18 cellular contexts compared by ENCODE assay signal in the genomic region with DNA sequence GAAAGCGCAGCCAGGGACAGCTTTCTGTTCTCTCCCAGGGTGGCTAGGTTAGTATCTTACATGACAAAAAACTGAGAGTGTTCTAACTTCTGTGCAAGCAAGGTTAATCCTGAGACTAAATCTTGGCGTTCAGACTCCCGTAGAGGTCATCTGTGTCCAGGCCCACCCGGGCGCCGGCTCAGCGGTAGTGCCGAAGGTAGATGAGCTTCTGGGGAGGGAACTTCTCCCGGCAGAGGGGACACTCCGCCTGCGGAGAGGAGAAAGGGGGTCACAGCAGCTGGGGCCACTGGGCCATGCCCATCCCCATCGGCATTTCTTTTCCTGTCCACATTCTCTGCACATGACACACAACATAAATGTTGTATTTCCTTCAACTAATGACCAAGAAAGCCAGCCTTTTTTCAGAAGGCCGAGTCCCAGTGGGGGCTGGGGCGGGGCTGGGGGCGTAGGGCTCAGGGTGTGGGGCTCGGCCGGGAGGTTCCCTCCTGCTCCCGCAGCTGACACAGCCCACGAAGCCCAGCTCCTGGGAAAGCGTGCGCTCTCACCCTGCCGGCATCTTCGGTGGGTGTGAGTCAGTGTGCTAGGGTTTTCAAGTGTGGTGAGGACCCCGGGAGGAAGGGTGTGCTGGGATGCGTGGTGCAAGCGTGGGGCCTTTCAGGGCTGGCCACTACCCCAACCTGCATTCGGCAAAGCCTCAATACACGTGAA. TPM values are rescaled to one million over a fixed set of nuclear protein-coding genes. Genes with fewer than 3 reads are reported as not detected.
DNase-seq lines count a peak whose midpoint lies in the region; ATAC-seq and TF ChIP-seq lines count a peak whose summit lies in the region.
"Had no signal": no experiment of that assay in that cellular context is flagged by ENCODE, and none has a peak within 500 bp of the region (broad histone marks: within the 10 kb centered on the region; RNA-seq: fewer than 3 reads in every experiment).

No MANE protein-coding gene starts in this region.

- H2AK5ac ChIP-seq in mesenchymal stem cell (ENCODE audit: low read length, severe bottlenecking): peak overlapping the region; percentile 42

- no peak overlapping the region for H3K14ac ChIP-seq in mesenchymal stem cell (ENCODE audit: low read length in 2 of 2)

- H2BK120ac ChIP-seq in mesenchymal stem cell (ENCODE audit: low read depth, low read length): no peak overlapping the region

- H3K9ac ChIP-seq in GM23248 (0 out of 2 replicates have a peak overlapping the region, but pooled peaks have one; percentile 3), mesenchymal stem cell (ENCODE audit: low read length) (no peak overlapping the region), smooth muscle cell (ENCODE audit: low read depth) (no peak overlapping the region)

- WGBS in GM23248 (ENCODE audit: low coverage in 1 of 2, low lambda C conversion rate in 2 of 2, missing lambda C conversion rate in 2 of 2), 2 experiments: 68 to 77% methylated on average over 23 to 28 of the region's 28 CpGs
- 61 to 65% (median 62%) methylated on average over 12 to 28 of the region's 28 CpGs for WGBS in adrenal gland, 4 donors
- WGBS in mesenchymal stem cell: 73% methylated on average over 23 of the region's 28 CpGs
- 82% methylated on average over 28 of the region's 28 CpGs for WGBS in smooth muscle cell (ENCODE audit: low lambda C conversion rate)

- intact Hi-C loops in adrenal gland (cut with DNase I): no loop called here

- H3K27ac ChIP-seq in AG04450 (ENCODE audit: low read depth, low read length) (peak overlapping the region; percentile 39), GM23248 (0 out of 2 replicates have a peak overlapping the region, but pooled peaks have one; percentile 18), adrenal gland (peak overlapping the region; percentile 45 to 94 (median 80)), mesenchymal stem cell (ENCODE audit: low read length, poor library complexity, severe bottlenecking) (peak overlapping the region; percentile 48), smooth muscle cell (ENCODE audit: low read depth) (no peak overlapping the region)
- H3K27ac ChIP-seq: ascending aorta, coronary artery had no signal

- H4K8ac ChIP-seq in mesenchymal stem cell (ENCODE audit: low read length): peak overlapping the region; percentile 46

- H3K79me2 ChIP-seq in GM23248 (ENCODE audit: insufficient read depth) (peaks cover 33% of the 10 kb centered on the region), smooth muscle cell (ENCODE audit: low read depth) (no peaks in the 10 kb centered on the region)

- H3K9me2 ChIP-seq in GM23248 (ENCODE audit: insufficient read depth): no peaks in the 10 kb centered on the region

- H2AFZ ChIP-seq in GM23248: no peak overlapping the region
- H2AFZ ChIP-seq in mesenchymal stem cell (ENCODE audit: low read depth, low read length): no peak overlapping the region
- H2AFZ ChIP-seq in smooth muscle cell (ENCODE audit: low read depth): no peak overlapping the region

- H3K27me3 ChIP-seq in AG04450 (ENCODE audit: control insufficient read depth, insufficient read depth, low read length) (no peaks in the 10 kb centered on the region), GM23248 (replicated peaks; ENCODE audit: insufficient read depth) (no peaks in the 10 kb centered on the region), adrenal gland (no peaks in the 10 kb centered on the region), mesenchymal stem cell (ENCODE audit: control insufficient read depth in 1 of 2, insufficient read depth in 1 of 2, low read length in 2 of 2) (no peaks in the 10 kb centered on the region), smooth muscle cell (ENCODE audit: low read depth) (no peaks in the 10 kb centered on the region)
- H3K27me3 ChIP-seq: ascending aorta had no signal

- H3K36me3 ChIP-seq in GM23248 (ENCODE audit: low read depth) (peaks cover 16% of the 10 kb centered on the region), adrenal gland (replicated peaks in 1 of 2) (peaks cover 0 to 67% of the 10 kb centered on the region in 2 donors), mesenchymal stem cell (ENCODE audit: control insufficient read depth in 1 of 2, insufficient read depth in 2 of 2, low read depth in 1 of 2, low read length in 2 of 2) (peaks cover 91 to 93% of the 10 kb centered on the region in 2 experiments), smooth muscle cell (ENCODE audit: low read depth) (peaks cover 1% of the 10 kb centered on the region)

- H4K20me1 ChIP-seq in GM23248 (ENCODE audit: insufficient read depth) (no peaks in the 10 kb centered on the region), smooth muscle cell (ENCODE audit: low read depth) (peaks cover 30% of the 10 kb centered on the region)

- no peak for TF ChIP-seq POLR2A in adrenal gland (IDR thresholded peaks at IDR 0.05)

- POLR2A ChIA-PET in AG04450 (lab: Yijun Ruan, JAX): interaction anchor here (0.9 kb wide), 2 partner anchors 14 to 208 kb away, joined by 3 to 4 read pairs; partner anchors contain the start of genes MORN1 and RER1

- H2BK12ac ChIP-seq in mesenchymal stem cell (ENCODE audit: low read length in 2 of 2): no peak overlapping the region

- no peak for TF ChIP-seq CTCF in AG04450 (IDR thresholded peaks at IDR 0.05; ENCODE audit: low read depth, low read length)
- TF ChIP-seq CTCF in adrenal gland (IDR thresholded peaks at IDR 0.05): no peak
- TF ChIP-seq CTCF in smooth muscle cell (IDR thresholded peaks at IDR 0.05; ENCODE audit: borderline replicate concordance, insufficient read depth, poor library complexity, severe bottlenecking): no peak

- H3K79me1 ChIP-seq in mesenchymal stem cell (replicated peaks; ENCODE audit: low read length, poor library complexity, severe bottlenecking): peaks cover 35% of the 10 kb centered on the region

- in situ Hi-C loops in GM23248 (cut with MboI): loop anchor here (25.0 kb wide), 1 partner anchor 607 kb away; the partner anchor contains the start of gene ACTRT2

- H3K9me3 ChIP-seq in AG04450 (ENCODE audit: control insufficient read depth, insufficient read depth, low read length) (no peaks in the 10 kb centered on the region; the same call in 1 of the 2 replicates), GM23248 (ENCODE audit: low read depth) (no peaks in the 10 kb centered on the region), adrenal gland (replicated peaks in 1 of 3) (no peaks in the 10 kb centered on the region), mesenchymal stem cell (ENCODE audit: control insufficient read depth, low read length) (no peaks in the 10 kb centered on the region), smooth muscle cell (replicated peaks; ENCODE audit: low read depth) (no peaks in the 10 kb centered on the region)
- H3K9me3 ChIP-seq: ascending aorta had no signal

- H3K4ac ChIP-seq in mesenchymal stem cell (ENCODE audit: low read depth in 1 of 2, low read length in 2 of 2): no peak overlapping the region

- H3K18ac ChIP-seq in mesenchymal stem cell (ENCODE audit: low read depth in 1 of 2, low read length in 2 of 2): no peak overlapping the region

- no peak overlapping the region for H2BK5ac ChIP-seq in mesenchymal stem cell (ENCODE audit: low read depth, low read length, poor library complexity, severe bottlenecking)

- H3K4me2 ChIP-seq in GM23248 (ENCODE audit: unreplicated experiment): no peak overlapping the region
- no peak overlapping the region for H3K4me2 ChIP-seq in mesenchymal stem cell (ENCODE audit: low read length, poor library complexity, severe bottlenecking)
- H3K4me2 ChIP-seq in smooth muscle cell: no peak overlapping the region

- H2BK15ac ChIP-seq in mesenchymal stem cell (ENCODE audit: low read depth, poor library complexity, severe bottlenecking): no peak overlapping the region

- ATAC-seq in HG03457 (IDR thresholded peaks at IDR 0.05; ENCODE audit: unreplicated experiment): no peak
- no peak for ATAC-seq in HG03342 (IDR thresholded peaks at IDR 0.05; ENCODE audit: unreplicated experiment)
- ATAC-seq: left lobe of liver had no signal

- H3K4me3 ChIP-seq in AG04450 (ENCODE audit: low read depth, low read length) (no peak overlapping the region), GM23248 (no peak overlapping the region), adrenal gland (no peak overlapping the region), mesenchymal stem cell (ENCODE audit: insufficient read depth in 1 of 2, low read depth in 1 of 2, low read length in 2 of 2) (no peak overlapping the region), smooth muscle cell (no peak overlapping the region)
- H3K4me3 ChIP-seq: ascending aorta, coronary artery had no signal

- H3K4me1 ChIP-seq in GM23248 (ENCODE audit: insufficient read depth): no peaks in the 10 kb centered on the region
- peaks cover 26 to 50% of the 10 kb centered on the region in 2 donors for H3K4me1 ChIP-seq in adrenal gland (replicated peaks in 1 of 2)
- H3K4me1 ChIP-seq in mesenchymal stem cell (ENCODE audit: control insufficient read depth, insufficient read depth, low read depth, low read length): peaks cover 26% of the 10 kb centered on the region
- no peaks in the 10 kb centered on the region for H3K4me1 ChIP-seq in smooth muscle cell (ENCODE audit: low read depth)
- H3K4me1 ChIP-seq: ascending aorta had no signal

- no peak overlapping the region for H3K23ac ChIP-seq in mesenchymal stem cell (ENCODE audit: low read length in 2 of 2)

- CTCF ChIA-PET in AG04450 (lab: Charles Lee): no interaction called here

- no peak for DNase-seq in AG04450 (ENCODE audit: low read depth, low spot score)
- DNase-seq in GM23248: peak; percentile 24
- DNase-seq in adrenal gland: peak in 1 of 7 donors; percentile 54
- DNase-seq in mesenchymal stem cell: peak; percentile 35
- DNase-seq in OCI-M2 (lab: John Stamatoyannopoulos, UW; ENCODE audit: unreplicated experiment): no peak
- no peak for DNase-seq in smooth muscle cell (lab: John Stamatoyannopoulos, UW; ENCODE audit: unreplicated experiment)
- DNase-seq: activated B cell treated with CpG ODN at 0.5 μM for 24 hours, activated gamma-delta T cell treated with Interleukin-2 at 50 U/mL for 16 hours, AML-193, foreskin melanocyte, GF-D8, NCI-H146, small intestine had no signal

- H3F3A ChIP-seq in GM23248 (ENCODE audit: insufficient read depth) (peaks cover 20% of the 10 kb centered on the region), smooth muscle cell (ENCODE audit: low read depth) (peaks cover 8% of the 10 kb centered on the region)

- no peak overlapping the region for H4K91ac ChIP-seq in mesenchymal stem cell (ENCODE audit: low read length)

RNA-seq across cellular contexts. Expression of gene PEX10, which starts 6.6 kb away (rescaled TPM):
- polyA plus RNA-seq in AG04450 (2011; rRNA removed) (11.9 and 14.4 TPM in 2 replicates), GM23248 (2016; fragmentation: Nextera tagmentation; extraction: Ambion mirVana) (24.7 and 29.1 TPM in 2 replicates), adrenal gland (10 to 100 TPM; 25.3 to 53.8 (median 43.8) TPM), smooth muscle cell (20.3 and 28.1 TPM in 2 replicates)
- polyA minus RNA-seq in AG04450 (2011; rRNA and poly(A)+ RNA removed): 9.0 and 9.1 TPM in 2 replicates
- 51.3 and 59.1 TPM in 2 replicates for total RNA-seq in GM23248 (2014; rRNA removed; shearing (Covaris generic))
- total RNA-seq in adrenal gland (10 to 100 TPM; 32.4 to 81.5 (median 44.4) TPM), smooth muscle cell (10.2 and 14.0 TPM in 2 replicates)
- 10.6 TPM for polyA plus RNA-seq in mesenchymal stem cell (2013, experiment 1 of 2)
- 10.8 TPM for polyA plus RNA-seq in mesenchymal stem cell (2013, experiment 2 of 2)

RNA-seq across cellular contexts. Expression of gene RER1, which starts 14.1 kb away (rescaled TPM):
- 312 and 324 TPM in 2 replicates for polyA plus RNA-seq in AG04450 (2011; rRNA removed)
- polyA minus RNA-seq in AG04450 (2011; rRNA and poly(A)+ RNA removed): 243 and 249 TPM in 2 replicates
- 69.7 and 135 TPM in 2 replicates for total RNA-seq in GM23248 (2014; rRNA removed; shearing (Covaris generic))
- polyA plus RNA-seq in GM23248 (2016; fragmentation: Nextera tagmentation; extraction: Ambion mirVana): 328 and 331 TPM in 2 replicates
- total RNA-seq in adrenal gland: 100 to 1,000 TPM; 106 to 268 (median 179) TPM
- 100 to 1,000 TPM; 149 to 345 (median 150) TPM for polyA plus RNA-seq in adrenal gland
- 163 TPM for polyA plus RNA-seq in mesenchymal stem cell (2013, experiment 1 of 2)
- 180 TPM for polyA plus RNA-seq in mesenchymal stem cell (2013, experiment 2 of 2)
- total RNA-seq in smooth muscle cell: 101 and 110 TPM in 2 replicates
- polyA plus RNA-seq in smooth muscle cell: 253 and 269 TPM in 2 replicates

RNA-seq across cellular contexts. Expression of gene MORN1, which starts 14.4 kb away (rescaled TPM):
- polyA plus RNA-seq in AG04450 (2011; rRNA removed): 3.0 and 3.6 TPM in 2 replicates
- 8.1 and 11.0 TPM in 2 replicates for polyA minus RNA-seq in AG04450 (2011; rRNA and poly(A)+ RNA removed)
- 6.3 and 8.8 TPM in 2 replicates for total RNA-seq in GM23248 (2014; rRNA removed; shearing (Covaris generic))
- polyA plus RNA-seq in GM23248 (2016; fragmentation: Nextera tagmentation; extraction: Ambion mirVana): 5.5 and 7.2 TPM in 2 replicates
- total RNA-seq in adrenal gland: 10 to 100 TPM in 3 of 8 donors, 1 to 10 TPM in 5; 5.6 to 14.1 (median 9.1) TPM
- 10 to 100 TPM in 1 of 3 donors, 1 to 10 TPM in 2; 1.8 to 12.1 (median 5.9) TPM for polyA plus RNA-seq in adrenal gland
- polyA plus RNA-seq in mesenchymal stem cell (2013, experiment 1 of 2): 1.8 TPM
- 1.7 TPM for polyA plus RNA-seq in mesenchymal stem cell (2013, experiment 2 of 2)
- 3.2 and 4.9 TPM in 2 replicates for total RNA-seq in smooth muscle cell
- 6.2 and 7.3 TPM in 2 replicates for polyA plus RNA-seq in smooth muscle cell

Comparison
In these comparisons a context has a peak if more than half of its experiments do, and no peak if none do; other contexts are left out.
1. DNase-seq: peak in GM23248 (single experiment) and mesenchymal stem cell (single experiment); none in AG04450 (single experiment), OCI-M2 (single experiment) and smooth muscle cell (single experiment).